In genomic region chr20:44231713-44232468, GRCh38 we compare ENCODE assay signal across 22 cellular contexts. TPM values are rescaled to one million over a fixed set of nuclear protein-coding genes. Genes with fewer than 3 reads are reported as not detected.
A peak's percentile ranks its signal among the peaks of the same experiment; 100 is the strongest.
DNase-seq lines count a peak whose midpoint lies in the region; ATAC-seq and TF ChIP-seq lines count a peak whose summit lies in the region.
"Had no signal": no experiment of that assay in that cellular context is flagged by ENCODE, and none has a peak within 500 bp of the region (broad histone marks: within the 10 kb centered on the region; RNA-seq: fewer than 3 reads in every experiment).

No MANE protein-coding gene starts in this region.

- no peak overlapping the region for H4K12ac ChIP-seq in trophoblast cell (ENCODE audit: low read depth, low read length)

- DNase-seq in CD4-positive, CD25-positive, alpha-beta regulatory T cell = no peak
- DNase-seq in GM23338 (ENCODE audit: low spot score) = peak; percentile 54
- DNase-seq in Panc1 (ENCODE audit: low read depth, low spot score) = no peak
- DNase-seq in islet precursor cell = peak; percentile 71
- no peak for DNase-seq in effector memory CD8-positive, alpha-beta T cell
- no peak for DNase-seq in trophoblast cell
- DNase-seq in SW480 (ENCODE audit: low spot score) = no peak
- DNase-seq: activated CD8-positive, alpha-beta memory T cell treated with anti-CD3 and anti-CD28 coated beads, Interleukin-2, amount 50 U/mL, for 48 hours; activated naive CD4-positive, alpha-beta T cell treated with anti-CD3 and anti-CD28 coated beads, Interleukin-2, amount 10 ng/mL, durations not matched to agents 7 days and 5 days; body of pancreas; cortex of kidney; immature natural killer cell; NCI-H1105; SHP77 treated with DMSO at 0.1 percent for 48 hours; stimulated activated CD4-positive, alpha-beta T cell treated with anti-CD3 and anti-CD28 coated beads, Interleukin-4, amount 100 ng/mL, for 24 hours; T-helper 9 cell had no signal

- H2AFZ ChIP-seq in GM23338 (peak overlapping the region; percentile 83), trophoblast cell (ENCODE audit: insufficient read depth, low read length, poor library complexity) (no peak overlapping the region)

- H3K14ac ChIP-seq in trophoblast cell (ENCODE audit: low read length) = no peak overlapping the region

- no peaks in the 10 kb centered on the region for H3K36me3 Mint-ChIP-seq in CD4-positive, CD25-positive, alpha-beta regulatory T cell
- H3K36me3 Mint-ChIP-seq in GM23338 (ENCODE audit: low read depth) = no peaks in the 10 kb centered on the region
- H3K36me3 Mint-ChIP-seq in effector memory CD8-positive, alpha-beta T cell (ENCODE audit: insufficient read depth) = no peaks in the 10 kb centered on the region
- H3K36me3 Mint-ChIP-seq: activated naive CD4-positive, alpha-beta T cell treated with anti-CD3 and anti-CD28 coated beads, Interleukin-2, amount 10 ng/mL, durations not matched to agents 7 days and 5 days; immature natural killer cell had no signal

- BruUV-seq in Panc1 (replicated peaks; lab: Mats Ljungman, UMichigan) = no TSS peak

- H3K4me3 ChIP-seq in CD4-positive, CD25-positive, alpha-beta regulatory T cell (ENCODE audit: low read depth, low read length) = no peak overlapping the region
- no peak overlapping the region for H3K4me3 ChIP-seq in GM23338
- no peak overlapping the region for H3K4me3 ChIP-seq in Panc1 (ENCODE audit: low read depth in 2 of 2, low read length in 2 of 2)
- H3K4me3 ChIP-seq in trophoblast cell (ENCODE audit: low read depth, low read length) = no peak overlapping the region
- H3K4me3 ChIP-seq: body of pancreas, HAP-1 had no signal

- intact Hi-C loops in Panc1 (cut with micrococcal nuclease; ENCODE audit: unreplicated experiment) = no loop called here

- H2BK12ac ChIP-seq in trophoblast cell (ENCODE audit: low read length) = no peak overlapping the region

- no peak overlapping the region for H3K4ac ChIP-seq in trophoblast cell (ENCODE audit: low read depth, low read length)

- no CpG with 5 or more reads among the region's 10 CpGs for WGBS in trophoblast cell (ENCODE audit: extremely low coverage, insufficient coverage, insufficient read length)

- no peak overlapping the region for H2BK120ac ChIP-seq in trophoblast cell (ENCODE audit: insufficient read depth, low read length, poor library complexity)

- H3K9ac ChIP-seq in trophoblast cell (ENCODE audit: low read length) = no peak overlapping the region
- H3K9ac ChIP-seq: KMS-11 had no signal

- TF ChIP-seq CTCF in GM23338 (conservative IDR thresholded peaks at IDR 0.05; ENCODE audit: low read depth in 2 of 2) (no peak), Panc1 (IDR thresholded peaks at IDR 0.05) (no peak)

- no peaks in the 10 kb centered on the region for H3K9me3 Mint-ChIP-seq in CD4-positive, CD25-positive, alpha-beta regulatory T cell
- no peaks in the 10 kb centered on the region for H3K9me3 Mint-ChIP-seq in GM23338
- H3K9me3 Mint-ChIP-seq in effector memory CD8-positive, alpha-beta T cell = no peaks in the 10 kb centered on the region
- H3K9me3 Mint-ChIP-seq: activated naive CD4-positive, alpha-beta T cell treated with anti-CD3 and anti-CD28 coated beads, Interleukin-2, amount 10 ng/mL, durations not matched to agents 7 days and 5 days; immature natural killer cell had no signal

- no peaks in the 10 kb centered on the region for H3K9me3 ChIP-seq in CD4-positive, CD25-positive, alpha-beta regulatory T cell (ENCODE audit: control insufficient read depth in 2 of 2, low read length in 2 of 2)
- H3K9me3 ChIP-seq in Panc1 (ENCODE audit: control insufficient read depth, insufficient read depth, low read depth, low read length) (no peaks in the 10 kb centered on the region), trophoblast cell (ENCODE audit: insufficient read depth, low read depth, low read length) (no peaks in the 10 kb centered on the region)
- H3K9me3 ChIP-seq: body of pancreas, HAP-1 had no signal

- no peak overlapping the region for H3K23ac ChIP-seq in trophoblast cell (ENCODE audit: low read length)

- no peak for ATAC-seq in CD4-positive, CD25-positive, alpha-beta regulatory T cell (ENCODE audit: low read depth in 2 of 2)
- peak; percentile 65 for ATAC-seq in GM23338
- peak; percentile 45; the same call in 1 of the 2 replicates for ATAC-seq in Panc1
- no peak for ATAC-seq in effector memory CD8-positive, alpha-beta T cell (replicated peaks)
- ATAC-seq: body of pancreas had no signal

- no peak overlapping the region for H3K18ac ChIP-seq in trophoblast cell (ENCODE audit: low read length)

- no peaks in the 10 kb centered on the region for H3K4me1 ChIP-seq in CD4-positive, CD25-positive, alpha-beta regulatory T cell (ENCODE audit: control insufficient read depth, insufficient read depth, low read length, poor library complexity, severe bottlenecking)
- H3K4me1 ChIP-seq in GM23338 (ENCODE audit: insufficient read depth) = peaks cover 10% of the 10 kb centered on the region
- no peaks in the 10 kb centered on the region for H3K4me1 ChIP-seq in Panc1 (ENCODE audit: control insufficient read depth, insufficient read depth, low read length)
- H3K4me1 ChIP-seq in trophoblast cell (ENCODE audit: control insufficient read depth in 1 of 2, insufficient read depth in 2 of 2, low read length in 2 of 2) = no peaks in the 10 kb centered on the region
- H3K4me1 ChIP-seq: body of pancreas, HAP-1 had no signal

- H3K4me2 ChIP-seq in GM23338 (peak overlapping the region; percentile 59; the same call in 1 of the 2 replicates), trophoblast cell (ENCODE audit: low read length) (no peak overlapping the region)
- H3K4me2 ChIP-seq: KMS-11 had no signal

- no peak overlapping the region for H3K4me3 Mint-ChIP-seq in CD4-positive, CD25-positive, alpha-beta regulatory T cell
- no peak overlapping the region for H3K4me3 Mint-ChIP-seq in GM23338
- H3K4me3 Mint-ChIP-seq in effector memory CD8-positive, alpha-beta T cell = no peak overlapping the region
- H3K4me3 Mint-ChIP-seq: activated CD4-positive, alpha-beta T cell treated with anti-CD3 and anti-CD28 coated beads for 36 hours; activated naive CD4-positive, alpha-beta T cell treated with anti-CD3 and anti-CD28 coated beads, Interleukin-2, amount 10 ng/mL, durations not matched to agents 7 days and 5 days; immature natural killer cell had no signal

- no peak overlapping the region for H2AK5ac ChIP-seq in trophoblast cell (ENCODE audit: low read length)

- no peaks in the 10 kb centered on the region for H3K79me1 ChIP-seq in trophoblast cell (ENCODE audit: low read length)

- no peaks in the 10 kb centered on the region for H3F3A ChIP-seq in GM23338 (replicated peaks; ENCODE audit: low read depth)

- H3K27me3 Mint-ChIP-seq in CD4-positive, CD25-positive, alpha-beta regulatory T cell = peaks cover 4% of the 10 kb centered on the region
- H3K27me3 Mint-ChIP-seq in GM23338 (ENCODE audit: insufficient read depth, low read depth, poor library complexity) = peaks cover 5% of the 10 kb centered on the region
- no peaks in the 10 kb centered on the region for H3K27me3 Mint-ChIP-seq in effector memory CD8-positive, alpha-beta T cell
- H3K27me3 Mint-ChIP-seq: activated CD4-positive, alpha-beta T cell treated with anti-CD3 and anti-CD28 coated beads for 36 hours had no signal

- H3K36me3 ChIP-seq in CD4-positive, CD25-positive, alpha-beta regulatory T cell (ENCODE audit: control insufficient read depth, insufficient read depth, low read length) = no peaks in the 10 kb centered on the region
- no peaks in the 10 kb centered on the region for H3K36me3 ChIP-seq in GM23338 (ENCODE audit: insufficient read depth)
- no peaks in the 10 kb centered on the region for H3K36me3 ChIP-seq in Panc1 (ENCODE audit: control insufficient read depth, insufficient read depth, low read length)
- H3K36me3 ChIP-seq in trophoblast cell (ENCODE audit: control insufficient read depth in 1 of 2, insufficient read depth in 2 of 2, low read length in 2 of 2) = no peaks in the 10 kb centered on the region
- H3K36me3 ChIP-seq: HAP-1 had no signal

- in situ Hi-C loops in Panc1 (cut with HindIII; ENCODE audit: low pct_unique_long_range_greater_than_20kb, low sequenced_read_pairs) = no loop called here

- POLR2A ChIA-PET in Panc1 (lab: Charles Lee) = interaction anchor here (1.0 kb wide), 1 partner anchor 11 kb away, joined by 3 read pairs; no protein-coding TSS in a partner anchor

- peak overlapping the region in 2 of 3 donors; percentile 47 to 79 for H3K27ac Mint-ChIP-seq in CD4-positive, CD25-positive, alpha-beta regulatory T cell
- peak overlapping the region; percentile 86 for H3K27ac Mint-ChIP-seq in GM23338
- no peak overlapping the region for H3K27ac Mint-ChIP-seq in effector memory CD8-positive, alpha-beta T cell
- H3K27ac Mint-ChIP-seq: activated CD4-positive, alpha-beta T cell treated with anti-CD3 and anti-CD28 coated beads for 36 hours; activated naive CD4-positive, alpha-beta T cell treated with anti-CD3 and anti-CD28 coated beads, Interleukin-2, amount 10 ng/mL, durations not matched to agents 7 days and 5 days; immature natural killer cell had no signal

- H4K20me1 ChIP-seq in GM23338 (replicated peaks; ENCODE audit: insufficient read depth) = no peaks in the 10 kb centered on the region

- H3K27ac ChIP-seq in CD4-positive, CD25-positive, alpha-beta regulatory T cell (ENCODE audit: insufficient read depth, low read length, poor library complexity, severe bottlenecking) = no peak overlapping the region
- H3K27ac ChIP-seq in GM23338 (ENCODE audit: low read depth) = no peak overlapping the region
- H3K27ac ChIP-seq in Panc1 (ENCODE audit: low read length) = no peak overlapping the region
- no peak overlapping the region for H3K27ac ChIP-seq in trophoblast cell (ENCODE audit: low read depth, low read length)
- H3K27ac ChIP-seq: body of pancreas, epithelial cell of prostate, KMS-11 had no signal

- H3K9me2 ChIP-seq in GM23338 (ENCODE audit: insufficient read depth) = no peaks in the 10 kb centered on the region; the same call in 1 of the 2 replicates

- H2BK5ac ChIP-seq in trophoblast cell (ENCODE audit: low read depth, low read length, poor library complexity) = no peak overlapping the region

- no peaks in the 10 kb centered on the region for H3K27me3 ChIP-seq in CD4-positive, CD25-positive, alpha-beta regulatory T cell (ENCODE audit: control insufficient read depth, insufficient read depth, low read length)
- H3K27me3 ChIP-seq in GM23338 (ENCODE audit: insufficient read depth) = no peaks in the 10 kb centered on the region
- no peaks in the 10 kb centered on the region for H3K27me3 ChIP-seq in Panc1 (ENCODE audit: control insufficient read depth, insufficient read depth, low read length)
- H3K27me3 ChIP-seq in trophoblast cell (ENCODE audit: insufficient read depth, low read length) = no peaks in the 10 kb centered on the region
- H3K27me3 ChIP-seq: body of pancreas had no signal

- H3K79me2 ChIP-seq in GM23338 (replicated peaks; ENCODE audit: insufficient read depth) = no peaks in the 10 kb centered on the region
- no peaks in the 10 kb centered on the region for H3K79me2 ChIP-seq in trophoblast cell (ENCODE audit: control insufficient read depth, insufficient read depth, low read length, poor library complexity)

- CTCF ChIA-PET in Panc1 (lab: Charles Lee) = interaction anchor here (0.6 kb wide), 1 partner anchor 136 kb away, joined by 3 read pairs; no protein-coding TSS in a partner anchor

- peaks cover 0 to 6% (median under 1%) of the 10 kb centered on the region in 4 donors for H3K4me1 Mint-ChIP-seq in CD4-positive, CD25-positive, alpha-beta regulatory T cell
- H3K4me1 Mint-ChIP-seq in GM23338 = peaks cover 22% of the 10 kb centered on the region
- peaks cover 0 to 3% of the 10 kb centered on the region in 2 donors for H3K4me1 Mint-ChIP-seq in effector memory CD8-positive, alpha-beta T cell (ENCODE audit: low read depth in 2 of 2)
- H3K4me1 Mint-ChIP-seq: immature natural killer cell had no signal

- H4K91ac ChIP-seq in trophoblast cell (ENCODE audit: low read depth, low read length) = no peak overlapping the region

- H4K8ac ChIP-seq in trophoblast cell (ENCODE audit: low read depth, low read length) = no peak overlapping the region

RNA-seq across cellular contexts. Expression of gene GDAP1L1, which starts 15.2 kb away (rescaled TPM):
- total RNA-seq in CD4-positive, CD25-positive, alpha-beta regulatory T cell = not detected
- polyA plus RNA-seq in CD4-positive, CD25-positive, alpha-beta regulatory T cell = under 1 TPM in 1 of 4 donors, not detected in 3; 0.07 TPM
- 6.9 and 11.2 TPM in 2 replicates for total RNA-seq in GM23338 (2014; rRNA removed; shearing (Covaris generic))
- polyA plus RNA-seq in GM23338 (2016; fragmentation: Nextera tagmentation; extraction: Ambion mirVana) = 4.5 and 5.9 TPM in 2 replicates
- not detected for total RNA-seq in Panc1 (2021; ENCODE audit: unreplicated experiment)
- 0.55 TPM for polyA plus RNA-seq in Panc1 (2012; ENCODE audit: insufficient read length)
- 0.01 and 0.06 TPM in 2 replicates for polyA plus RNA-seq in trophoblast cell (2013)
- total RNA-seq: body of pancreas, skeletal muscle tissue, subcutaneous adipose tissue had no signal
- polyA plus RNA-seq: immature natural killer cell had no signal

RNA-seq across cellular contexts. Expression of gene OSER1, which starts 21.3 kb away (rescaled TPM):
- total RNA-seq in CD4-positive, CD25-positive, alpha-beta regulatory T cell = 137 TPM
- polyA plus RNA-seq in CD4-positive, CD25-positive, alpha-beta regulatory T cell = 10 to 100 TPM; 48.4 to 75.5 (median 67.5) TPM
- total RNA-seq in GM23338 (2014; rRNA removed; shearing (Covaris generic)) = 31.1 and 32.4 TPM in 2 replicates
- 22.1 and 25.2 TPM in 2 replicates for polyA plus RNA-seq in GM23338 (2016; fragmentation: Nextera tagmentation; extraction: Ambion mirVana)
- 37.8 TPM for total RNA-seq in Panc1 (2021; ENCODE audit: unreplicated experiment)
- polyA plus RNA-seq in Panc1 (2012; ENCODE audit: insufficient read length) = 24.2 TPM
- polyA plus RNA-seq in trophoblast cell (2013) = 61.8 and 64.9 TPM in 2 replicates

RNA-seq across cellular contexts. Expression of gene JPH2, which starts 44.9 kb away (rescaled TPM):
- not detected for total RNA-seq in CD4-positive, CD25-positive, alpha-beta regulatory T cell
- not detected for polyA plus RNA-seq in CD4-positive, CD25-positive, alpha-beta regulatory T cell
- total RNA-seq in GM23338 (2014; rRNA removed; shearing (Covaris generic)) = 0.78 and 1.1 TPM in 2 replicates
- polyA plus RNA-seq in GM23338 (2016; fragmentation: Nextera tagmentation; extraction: Ambion mirVana) = 0.16 and 0.43 TPM in 2 replicates
- total RNA-seq in Panc1 (2021; ENCODE audit: unreplicated experiment) = 0.49 TPM
- polyA plus RNA-seq in Panc1 (2012; ENCODE audit: insufficient read length) = 0.27 TPM
- 13.7 and 14.2 TPM in 2 replicates for polyA plus RNA-seq in trophoblast cell (2013)
- polyA plus RNA-seq: immature natural killer cell had no signal

Comparison
In these comparisons a context has a peak if more than half of its experiments do, and no peak if none do; other contexts are left out.
1. ATAC-seq: peak in GM23338 (single experiment) and Panc1 (single experiment); none in CD4-positive, CD25-positive, alpha-beta regulatory T cell (0 of 2) and effector memory CD8-positive, alpha-beta T cell (single experiment).
2. DNase-seq: peak in GM23338 (single experiment) and islet precursor cell (single experiment); none in CD4-positive, CD25-positive, alpha-beta regulatory T cell (0 of 3), Panc1 (single experiment), effector memory CD8-positive, alpha-beta T cell (0 of 3), trophoblast cell (0 of 2) and SW480 (single experiment).
3. H3K27ac Mint-ChIP-seq: peak in CD4-positive, CD25-positive, alpha-beta regulatory T cell (2 of 3) and GM23338 (single experiment); none in effector memory CD8-positive, alpha-beta T cell (0 of 2).